2 cellular contexts compared by ENCODE assay signal in genomic region chr3:107833046-107833445, GRCh38.
TF ChIP-seq lines count a peak whose summit lies in the region.

No MANE protein-coding gene starts in this region.

TF ChIP-seq in GM23338, 12 proteins besides CTCF, POLR2A, EP300 and RAD21 (continued from another document):
- TF ChIP-seq, protein P1, sequence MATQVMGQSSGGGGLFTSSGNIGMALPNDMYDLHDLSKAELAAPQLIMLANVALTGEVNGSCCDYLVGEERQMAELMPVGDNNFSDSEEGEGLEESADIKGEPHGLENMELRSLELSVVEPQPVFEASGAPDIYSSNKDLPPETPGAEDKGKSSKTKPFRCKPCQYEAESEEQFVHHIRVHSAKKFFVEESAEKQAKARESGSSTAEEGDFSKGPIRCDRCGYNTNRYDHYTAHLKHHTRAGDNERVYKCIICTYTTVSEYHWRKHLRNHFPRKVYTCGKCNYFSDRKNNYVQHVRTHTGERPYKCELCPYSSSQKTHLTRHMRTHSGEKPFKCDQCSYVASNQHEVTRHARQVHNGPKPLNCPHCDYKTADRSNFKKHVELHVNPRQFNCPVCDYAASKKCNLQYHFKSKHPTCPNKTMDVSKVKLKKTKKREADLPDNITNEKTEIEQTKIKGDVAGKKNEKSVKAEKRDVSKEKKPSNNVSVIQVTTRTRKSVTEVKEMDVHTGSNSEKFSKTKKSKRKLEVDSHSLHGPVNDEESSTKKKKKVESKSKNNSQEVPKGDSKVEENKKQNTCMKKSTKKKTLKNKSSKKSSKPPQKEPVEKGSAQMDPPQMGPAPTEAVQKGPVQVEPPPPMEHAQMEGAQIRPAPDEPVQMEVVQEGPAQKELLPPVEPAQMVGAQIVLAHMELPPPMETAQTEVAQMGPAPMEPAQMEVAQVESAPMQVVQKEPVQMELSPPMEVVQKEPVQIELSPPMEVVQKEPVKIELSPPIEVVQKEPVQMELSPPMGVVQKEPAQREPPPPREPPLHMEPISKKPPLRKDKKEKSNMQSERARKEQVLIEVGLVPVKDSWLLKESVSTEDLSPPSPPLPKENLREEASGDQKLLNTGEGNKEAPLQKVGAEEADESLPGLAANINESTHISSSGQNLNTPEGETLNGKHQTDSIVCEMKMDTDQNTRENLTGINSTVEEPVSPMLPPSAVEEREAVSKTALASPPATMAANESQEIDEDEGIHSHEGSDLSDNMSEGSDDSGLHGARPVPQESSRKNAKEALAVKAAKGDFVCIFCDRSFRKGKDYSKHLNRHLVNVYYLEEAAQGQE (IDR thresholded peaks at IDR 0.05; ENCODE audit: unreplicated experiment), result no peak
- no peak for TF ChIP-seq CREB1 (CRISPR knock-in tag; IDR thresholded peaks at IDR 0.05; ENCODE audit: low read depth)
- no peak for TF ChIP-seq EZH2phosphoT487 (IDR thresholded peaks at IDR 0.05; ENCODE audit: unreplicated experiment)
- TF ChIP-seq, protein P2, sequence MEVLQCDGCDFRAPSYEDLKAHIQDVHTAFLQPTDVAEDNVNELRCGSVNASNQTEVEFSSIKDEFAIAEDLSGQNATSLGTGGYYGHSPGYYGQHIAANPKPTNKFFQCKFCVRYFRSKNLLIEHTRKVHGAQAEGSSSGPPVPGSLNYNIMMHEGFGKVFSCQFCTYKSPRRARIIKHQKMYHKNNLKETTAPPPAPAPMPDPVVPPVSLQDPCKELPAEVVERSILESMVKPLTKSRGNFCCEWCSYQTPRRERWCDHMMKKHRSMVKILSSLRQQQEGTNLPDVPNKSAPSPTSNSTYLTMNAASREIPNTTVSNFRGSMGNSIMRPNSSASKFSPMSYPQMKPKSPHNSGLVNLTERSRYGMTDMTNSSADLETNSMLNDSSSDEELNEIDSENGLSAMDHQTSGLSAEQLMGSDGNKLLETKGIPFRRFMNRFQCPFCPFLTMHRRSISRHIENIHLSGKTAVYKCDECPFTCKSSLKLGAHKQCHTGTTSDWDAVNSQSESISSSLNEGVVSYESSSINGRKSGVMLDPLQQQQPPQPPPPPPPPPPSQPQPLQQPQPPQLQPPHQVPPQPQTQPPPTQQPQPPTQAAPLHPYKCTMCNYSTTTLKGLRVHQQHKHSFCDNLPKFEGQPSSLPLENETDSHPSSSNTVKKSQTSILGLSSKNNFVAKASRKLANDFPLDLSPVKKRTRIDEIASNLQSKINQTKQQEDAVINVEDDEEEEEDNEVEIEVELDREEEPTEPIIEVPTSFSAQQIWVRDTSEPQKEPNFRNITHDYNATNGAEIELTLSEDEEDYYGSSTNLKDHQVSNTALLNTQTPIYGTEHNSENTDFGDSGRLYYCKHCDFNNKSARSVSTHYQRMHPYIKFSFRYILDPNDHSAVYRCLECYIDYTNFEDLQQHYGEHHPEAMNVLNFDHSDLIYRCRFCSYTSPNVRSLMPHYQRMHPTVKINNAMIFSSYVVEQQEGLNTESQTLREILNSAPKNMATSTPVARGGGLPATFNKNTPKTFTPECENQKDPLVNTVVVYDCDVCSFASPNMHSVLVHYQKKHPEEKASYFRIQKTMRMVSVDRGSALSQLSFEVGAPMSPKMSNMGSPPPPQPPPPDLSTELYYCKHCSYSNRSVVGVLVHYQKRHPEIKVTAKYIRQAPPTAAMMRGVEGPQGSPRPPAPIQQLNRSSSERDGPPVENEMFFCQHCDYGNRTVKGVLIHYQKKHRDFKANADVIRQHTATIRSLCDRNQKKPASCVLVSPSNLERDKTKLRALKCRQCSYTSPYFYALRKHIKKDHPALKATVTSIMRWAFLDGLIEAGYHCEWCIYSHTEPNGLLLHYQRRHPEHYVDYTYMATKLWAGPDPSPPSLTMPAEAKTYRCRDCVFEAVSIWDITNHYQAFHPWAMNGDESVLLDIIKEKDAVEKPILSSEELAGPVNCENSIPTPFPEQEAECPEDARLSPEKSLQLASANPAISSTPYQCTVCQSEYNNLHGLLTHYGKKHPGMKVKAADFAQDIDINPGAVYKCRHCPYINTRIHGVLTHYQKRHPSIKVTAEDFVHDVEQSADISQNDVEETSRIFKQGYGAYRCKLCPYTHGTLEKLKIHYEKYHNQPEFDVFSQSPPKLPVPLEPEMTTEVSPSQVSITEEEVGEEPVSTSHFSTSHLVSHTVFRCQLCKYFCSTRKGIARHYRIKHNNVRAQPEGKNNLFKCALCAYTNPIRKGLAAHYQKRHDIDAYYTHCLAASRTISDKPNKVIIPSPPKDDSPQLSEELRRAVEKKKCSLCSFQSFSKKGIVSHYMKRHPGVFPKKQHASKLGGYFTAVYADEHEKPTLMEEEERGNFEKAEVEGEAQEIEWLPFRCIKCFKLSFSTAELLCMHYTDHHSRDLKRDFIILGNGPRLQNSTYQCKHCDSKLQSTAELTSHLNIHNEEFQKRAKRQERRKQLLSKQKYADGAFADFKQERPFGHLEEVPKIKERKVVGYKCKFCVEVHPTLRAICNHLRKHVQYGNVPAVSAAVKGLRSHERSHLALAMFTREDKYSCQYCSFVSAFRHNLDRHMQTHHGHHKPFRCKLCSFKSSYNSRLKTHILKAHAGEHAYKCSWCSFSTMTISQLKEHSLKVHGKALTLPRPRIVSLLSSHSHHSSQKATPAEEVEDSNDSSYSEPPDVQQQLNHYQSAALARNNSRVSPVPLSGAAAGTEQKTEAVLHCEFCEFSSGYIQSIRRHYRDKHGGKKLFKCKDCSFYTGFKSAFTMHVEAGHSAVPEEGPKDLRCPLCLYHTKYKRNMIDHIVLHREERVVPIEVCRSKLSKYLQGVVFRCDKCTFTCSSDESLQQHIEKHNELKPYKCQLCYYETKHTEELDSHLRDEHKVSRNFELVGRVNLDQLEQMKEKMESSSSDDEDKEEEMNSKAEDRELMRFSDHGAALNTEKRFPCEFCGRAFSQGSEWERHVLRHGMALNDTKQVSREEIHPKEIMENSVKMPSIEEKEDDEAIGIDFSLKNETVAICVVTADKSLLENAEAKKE (CRISPR knock-in tag; IDR thresholded peaks at IDR 0.05), result no peak

TF ChIP-seq in WTC11, 78 proteins besides CTCF, POLR2A, EP300 and RAD21 (continued from another document):
- TF ChIP-seq PREB (CRISPR knock-in tag; IDR thresholded peaks at IDR 0.05; ENCODE audit: borderline replicate concordance) (no peak), GABPB1 (CRISPR knock-in tag; IDR thresholded peaks at IDR 0.05) (no peak), USF2 (CRISPR knock-in tag; IDR thresholded peaks at IDR 0.05) (no peak), JUN (CRISPR knock-in tag; IDR thresholded peaks at IDR 0.05) (no peak)
- TF ChIP-seq, protein P3, sequence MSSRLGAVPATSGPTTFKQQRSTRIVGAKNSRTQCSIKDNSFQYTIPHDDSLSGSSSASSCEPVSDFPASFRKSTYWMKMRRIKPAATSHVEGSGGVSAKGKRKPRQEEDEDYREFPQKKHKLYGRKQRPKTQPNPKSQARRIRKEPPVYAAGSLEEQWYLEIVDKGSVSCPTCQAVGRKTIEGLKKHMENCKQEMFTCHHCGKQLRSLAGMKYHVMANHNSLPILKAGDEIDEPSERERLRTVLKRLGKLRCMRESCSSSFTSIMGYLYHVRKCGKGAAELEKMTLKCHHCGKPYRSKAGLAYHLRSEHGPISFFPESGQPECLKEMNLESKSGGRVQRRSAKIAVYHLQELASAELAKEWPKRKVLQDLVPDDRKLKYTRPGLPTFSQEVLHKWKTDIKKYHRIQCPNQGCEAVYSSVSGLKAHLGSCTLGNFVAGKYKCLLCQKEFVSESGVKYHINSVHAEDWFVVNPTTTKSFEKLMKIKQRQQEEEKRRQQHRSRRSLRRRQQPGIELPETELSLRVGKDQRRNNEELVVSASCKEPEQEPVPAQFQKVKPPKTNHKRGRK (CRISPR knock-in tag; IDR thresholded peaks at IDR 0.05; ENCODE audit: borderline replicate concordance), result no peak
